Comparison of ENCODE assay signal across 28 cellular contexts in genomic region chr9:127650511-127650910, GRCh38. TPM values are rescaled to one million over a fixed set of nuclear protein-coding genes. Genes with fewer than 3 reads are reported as not detected.
DNase-seq lines count a peak whose midpoint lies in the region; ATAC-seq, FAIRE-seq and TF ChIP-seq lines count a peak whose summit lies in the region.
"Had no signal": no experiment of that assay in that cellular context is flagged by ENCODE, and none has a peak within 500 bp of the region (broad histone marks: within the 10 kb centered on the region; RNA-seq: fewer than 3 reads in every experiment).

No MANE protein-coding gene starts in this region.

- no peak overlapping the region for H3K4me3 Mint-ChIP-seq in nephron
- H3K4me3 Mint-ChIP-seq: CD8-positive, alpha-beta memory T cell had no signal

- H3K9me1 ChIP-seq in IMR-90 (ENCODE audit: insufficient read depth, low read length) (0 out of 2 replicates have a peak, but pooled peaks cover 11% of the 10 kb centered on the region), K562 (ENCODE audit: control insufficient read depth, insufficient read depth, low read length) (no peaks in the 10 kb centered on the region)

- no peak for TF ChIP-seq EP300 in K562 (IDR thresholded peaks at IDR 0.05; ENCODE audit: low read length)

- H4K20me1 ChIP-seq in BLaER1 = no peaks in the 10 kb centered on the region
- peaks cover 6% of the 10 kb centered on the region; the same call in 1 of the 2 replicates for H4K20me1 ChIP-seq in IMR-90 (ENCODE audit: insufficient read depth, low read length)
- no peaks in the 10 kb centered on the region; the same call in 1 of the 2 replicates for H4K20me1 ChIP-seq in K562 (replicated peaks; ENCODE audit: control insufficient read depth, insufficient read depth, low read length)

- TF ChIP-seq POLR2A in IMR-90 (IDR thresholded peaks at IDR 0.05; ENCODE audit: low read depth, low read length) = no peak
- no peak for TF ChIP-seq POLR2A in K562 (conservative IDR thresholded peaks at IDR 0.05)
- TF ChIP-seq POLR2A in GM18505 (IDR thresholded peaks at IDR 0.05; ENCODE audit: borderline replicate concordance, extremely low read depth, insufficient read depth, insufficient read length) = no peak
- TF ChIP-seq POLR2A in spleen (IDR thresholded peaks at IDR 0.05) = no peak

- peaks cover 14% of the 10 kb centered on the region; the same call in 1 of the 2 replicates for H3K36me3 ChIP-seq in BLaER1
- H3K36me3 ChIP-seq in IMR-90 (ENCODE audit: control insufficient read depth, insufficient read depth, low read length) = peaks cover 8% of the 10 kb centered on the region
- peaks cover 22% of the 10 kb centered on the region for H3K36me3 ChIP-seq in K562 (ENCODE audit: control insufficient read depth, insufficient read depth, low read length)
- H3K36me3 ChIP-seq in spleen = peaks cover 0 to 26% (median 0%) of the 10 kb centered on the region in 6 donors
- H3K36me3 ChIP-seq in small intestine (ENCODE audit: control insufficient read depth in 2 of 2, insufficient read depth in 2 of 2, low read length in 2 of 2) = no peaks in the 10 kb centered on the region
- H3K36me3 ChIP-seq: SJCRH30 had no signal

- H2BK5ac ChIP-seq in IMR-90 (ENCODE audit: low read depth, low read length, poor library complexity, severe bottlenecking) = no peak overlapping the region

- no peak for FAIRE-seq in K562 (lab: Jason Lieb, UNC)
- no peak for FAIRE-seq in small intestine (lab: Jason Lieb, UNC)
- FAIRE-seq: A204.1, RCC 7860 had no signal

- no peak overlapping the region for H4K8ac ChIP-seq in IMR-90 (ENCODE audit: low read depth in 2 of 2, low read length in 2 of 2)

- intact Hi-C loops in IMR-90 (cut with micrococcal nuclease) = no loop called here
- intact Hi-C loops in K562 (cut with micrococcal nuclease) = no loop called here
- intact Hi-C loops in spleen (cut with DNase I; ENCODE audit: low total_unique reads) = no loop called here

- H3K27ac ChIP-seq in BLaER1 = no peak overlapping the region
- H3K27ac ChIP-seq in IMR-90 (ENCODE audit: insufficient read depth, low read length) = no peak overlapping the region
- H3K27ac ChIP-seq in K562 (ENCODE audit: extremely low read depth, low read depth, low read length) = no peak overlapping the region
- H3K27ac ChIP-seq in spleen = no peak overlapping the region
- H3K27ac ChIP-seq in small intestine (ENCODE audit: low read depth in 1 of 2, low read length in 1 of 2) = no peak overlapping the region
- H3K27ac ChIP-seq: C4-2B, GM23248, SJCRH30 had no signal

- peaks cover 11% of the 10 kb centered on the region for H3K36me3 Mint-ChIP-seq in nephron (ENCODE audit: low read depth)

- TF ChIP-seq CTCF in IMR-90 (conservative IDR thresholded peaks at IDR 0.05; ENCODE audit: low read depth, low read length) (no peak), K562 (IDR thresholded peaks at IDR 0.05 in 2 of 3, conservative IDR thresholded peaks at IDR 0.05 in 1 of 3; ENCODE audit: insufficient read depth in 2 of 3, low read depth in 1 of 3, low read length in 3 of 3) (no peak), nephron (IDR thresholded peaks at IDR 0.05; ENCODE audit: unreplicated experiment in 3 of 3) (no peak), spleen (IDR thresholded peaks at IDR 0.05 in 8 of 11, conservative IDR thresholded peaks at IDR 0.05 in 3 of 11) (no peak)

- in situ Hi-C loops in IMR-90 (cut with MboI; ENCODE audit: low sequenced_read_pairs) = no loop called here
- in situ Hi-C loops in K562 (cut with MboI) = no loop called here

- H3K79me2 ChIP-seq in K562 (ENCODE audit: control insufficient read depth, insufficient read depth, low read length) = peaks cover 3% of the 10 kb centered on the region; the same call in 1 of the 3 replicates

- H3K4me3 ChIP-seq in BLaER1 (no peak overlapping the region), IMR-90 (ENCODE audit: insufficient read depth, low read depth, low read length) (no peak overlapping the region), K562 (no peak overlapping the region), spleen (no peak overlapping the region), small intestine (ENCODE audit: low read depth in 1 of 2, low read length in 2 of 2) (no peak overlapping the region)
- H3K4me3 ChIP-seq: GM23248, SJCRH30 had no signal

- dilution Hi-C loops in IMR-90 (cut with HindIII; ENCODE audit: low sequenced_read_pairs, unreplicated experiment) = no loop called here

- no peak overlapping the region for H2BK120ac ChIP-seq in IMR-90 (ENCODE audit: low read depth, low read length)

- H3K14ac ChIP-seq in IMR-90 (replicated peaks; ENCODE audit: low read depth, low read length) = no peak overlapping the region

- peaks cover 9% of the 10 kb centered on the region for H3K4me1 Mint-ChIP-seq in nephron
- H3K4me1 Mint-ChIP-seq: CD8-positive, alpha-beta memory T cell had no signal

- H3K27me3 ChIP-seq in BLaER1 (no peaks in the 10 kb centered on the region), IMR-90 (ENCODE audit: control insufficient read depth, insufficient read depth, low read length) (no peaks in the 10 kb centered on the region), K562 (ENCODE audit: control insufficient read depth in 2 of 2, insufficient read depth in 2 of 2, low read length in 2 of 2) (no peaks in the 10 kb centered on the region), spleen (replicated peaks in 1 of 7) (no peaks in the 10 kb centered on the region), small intestine (ENCODE audit: control insufficient read depth in 2 of 2, insufficient read depth in 2 of 2, low read length in 2 of 2) (no peaks in the 10 kb centered on the region)
- H3K27me3 ChIP-seq: SJCRH30 had no signal

- no peak for DNase-seq in IMR-90
- DNase-seq in K562 (ENCODE audit: extremely low read depth in 1 of 4, low spot score in 3 of 4) = no peak
- DNase-seq in EL = no peak
- DNase-seq in spleen = no peak
- DNase-seq in small intestine = no peak
- DNase-seq: AML-193; CD8-positive, alpha-beta memory T cell; DMS153; DND-41; GM23248; HCEC 1CT; Kasumi-1; NCI-H1105 treated with DMSO at 0.1 percent for 48 hours; NCI-H146; NCI-H1930; NCI-H446; NCI-H524 treated with DMSO at 0.1 percent for 48 hours; NCI-H774; SJCRH30 had no signal

- H3K27ac Mint-ChIP-seq in nephron = peak overlapping the region; percentile 64 to 71 (median 66)

- no peak overlapping the region for H4K91ac ChIP-seq in IMR-90 (ENCODE audit: insufficient read depth, low read depth, low read length)

- no peaks in the 10 kb centered on the region for H3K9me3 Mint-ChIP-seq in nephron
- H3K9me3 Mint-ChIP-seq: CD8-positive, alpha-beta memory T cell had no signal

- no peak overlapping the region for H3K56ac ChIP-seq in IMR-90 (ENCODE audit: extremely low read depth, insufficient read depth, low read length)

- CTCF ChIA-PET in IMR-90 (lab: Yijun Ruan, JAX) (no interaction called here), K562 (lab: Yijun Ruan, JAX; ENCODE audit: low intra/inter-chr PET ratio) (no interaction called here)

- H2AK9ac ChIP-seq in IMR-90 (replicated peaks; ENCODE audit: low read depth, low read length, poor library complexity) = peak overlapping the region; percentile 14

- no peak overlapping the region for H3K9ac ChIP-seq in BLaER1
- no peak overlapping the region for H3K9ac ChIP-seq in IMR-90 (ENCODE audit: low read depth, low read length)
- no peak overlapping the region for H3K9ac ChIP-seq in K562 (ENCODE audit: insufficient read depth in 1 of 2, low read depth in 2 of 2, low read length in 2 of 2)
- H3K9ac ChIP-seq: GM23248 had no signal

- H4K5ac ChIP-seq in IMR-90 (ENCODE audit: low read depth, low read length) = no peak overlapping the region

- H3K23ac ChIP-seq in IMR-90 (ENCODE audit: low read depth, low read length) = no peak overlapping the region

- H2AK5ac ChIP-seq in IMR-90 (ENCODE audit: low read depth, low read length) = no peak overlapping the region

- H3K4me1 ChIP-seq in BLaER1 (peaks cover 22% of the 10 kb centered on the region), IMR-90 (ENCODE audit: control insufficient read depth, insufficient read depth, low read length) (no peaks in the 10 kb centered on the region), K562 (replicated peaks in 1 of 2; ENCODE audit: control insufficient read depth in 2 of 2, insufficient read depth in 2 of 2, low read length in 2 of 2) (peaks cover 22 to 36% of the 10 kb centered on the region in 2 experiments), spleen (no peaks in the 10 kb centered on the region), small intestine (ENCODE audit: control insufficient read depth in 2 of 2, insufficient read depth in 1 of 2, low read depth in 1 of 2, low read length in 1 of 2) (no peaks in the 10 kb centered on the region)

- ATAC-seq in IMR-90 (ENCODE audit: low read depth) = no peak
- no peak for ATAC-seq in K562
- ATAC-seq in GM18505 (IDR thresholded peaks at IDR 0.05; ENCODE audit: unreplicated experiment) = no peak
- ATAC-seq: SK-N-SH treated with all-trans-retinoic acid at 6 μM for 48 hours had no signal

- BruUV-seq in IMR-90 (replicated peaks; lab: Mats Ljungman, UMichigan) (no TSS peak), K562 (replicated peaks; lab: Mats Ljungman, UMichigan) (no TSS peak)

- POLR2A ChIA-PET in IMR-90 (lab: Charles Lee; ENCODE audit: unreplicated experiment) (no interaction called here), K562 (lab: Yijun Ruan, JAX) (interaction anchor here (3.1 kb wide), 1 partner anchor 11 kb away, joined by 8 read pairs; no protein-coding TSS in a partner anchor)

- TF ChIP-seq RAD21 in IMR-90 (IDR thresholded peaks at IDR 0.05; ENCODE audit: low read length) (no peak), K562 (CRISPR knock-in tag; conservative IDR thresholded peaks at IDR 0.05 in 1 of 2, IDR thresholded peaks at IDR 0.05 in 1 of 2) (no peak)

- no peak overlapping the region for H3K18ac ChIP-seq in IMR-90 (ENCODE audit: low read depth, low read length)

- H3K9me3 ChIP-seq in BLaER1 (no peaks in the 10 kb centered on the region), IMR-90 (ENCODE audit: control insufficient read depth, insufficient read depth, low read length) (no peaks in the 10 kb centered on the region), K562 (replicated peaks; ENCODE audit: control insufficient read depth, insufficient read depth, low read depth, low read length) (no peaks in the 10 kb centered on the region; the same call in 1 of the 2 replicates), spleen (no peaks in the 10 kb centered on the region), small intestine (ENCODE audit: control insufficient read depth, low read depth) (no peaks in the 10 kb centered on the region)
- H3K9me3 ChIP-seq: SJCRH30 had no signal

- H2BK15ac ChIP-seq in IMR-90 (ENCODE audit: low read depth, low read length) = no peak overlapping the region

- no CpG with 5 or more reads among the region's 3 CpGs for WGBS in IMR-90 (ENCODE audit: extremely low coverage in 2 of 2, insufficient read length in 1 of 2), 2 experiments
- WGBS in K562 (ENCODE audit: insufficient coverage, low coverage, missing lambda C conversion rate) = 60% methylated on average over 3 of the region's 3 CpGs
- 80 to 90% (median 85%) methylated on average over 3 of the region's 3 CpGs for WGBS in spleen, 5 donors
- 70 to 93% (median 85%) methylated on average over 3 of the region's 3 CpGs for WGBS in small intestine, 3 donors

- H3K4me2 ChIP-seq in BLaER1 (0 out of 2 replicates have a peak overlapping the region, but pooled peaks have one; percentile 12), IMR-90 (ENCODE audit: low read depth, low read length) (no peak overlapping the region), K562 (ENCODE audit: insufficient read depth, low read length) (no peak overlapping the region)

- no peak overlapping the region for H2BK20ac ChIP-seq in IMR-90 (ENCODE audit: low read depth, low read length)

- peaks cover 8 to 13% of the 10 kb centered on the region in 2 experiments; a peak in 3 of 4 replicates for H3K79me1 ChIP-seq in IMR-90 (ENCODE audit: low read depth in 1 of 2, low read length in 2 of 2)

- no peak overlapping the region for H3K4ac ChIP-seq in IMR-90 (ENCODE audit: low read depth, low read length)

- no peaks in the 10 kb centered on the region for H3K27me3 Mint-ChIP-seq in nephron (ENCODE audit: low read depth)

- no peak overlapping the region for H2AFZ ChIP-seq in IMR-90 (replicated peaks; ENCODE audit: low read length, poor library complexity)
- 0 out of 2 replicates have a peak overlapping the region, but pooled peaks have one; percentile 0 for H2AFZ ChIP-seq in K562 (ENCODE audit: low read depth, low read length)
- H2AFZ ChIP-seq: GM23248 had no signal

RNA-seq across cellular contexts. Expression of gene STXBP1, which starts 38.4 kb away (rescaled TPM):
- total RNA-seq in IMR-90 (2012; rRNA removed) (15.8 and 18.9 TPM in 2 replicates), K562 (2014; rRNA removed) (9.7 and 14.7 TPM in 2 replicates), K562 (2014; rRNA removed; fragmentation: Illumina TruSeq; extraction: Trizol) (5.6 and 6.0 TPM in 2 replicates), K562 (2015; rRNA removed; fragmentation: Illumina TruSeq; extraction: Trizol) (4.4 and 4.6 TPM in 2 replicates), K562 (2021) (32.5 and 35.1 TPM in 2 replicates), spleen (10 to 100 TPM; 26.0 to 75.7 (median 38.5) TPM)
- polyA plus RNA-seq in IMR-90 (2012; rRNA removed) (21.7 and 22.6 TPM in 2 replicates), K562 (2011; rRNA removed) (11.1 and 15.9 TPM in 2 replicates), K562 (2014; fragmentation: Illumina TruSeq; extraction: Trizol) (20.2 and 23.8 TPM in 2 replicates), K562 (2014; fragmentation: Nextera tagmentation; extraction: Ambion mirVana) (1 to 10 TPM; 6.2 to 8.1 TPM), K562 (2014; rRNA removed) (10.9 and 12.7 TPM in 2 replicates), spleen (1 to 10 TPM; 4.3 to 7.6 (median 6.0) TPM), small intestine (10 to 100 TPM in 1 of 3 donors, 1 to 10 TPM in 1, under 1 TPM in 1; 0.89 to 14.3 (median 1.9) TPM)
- 17.5 and 24.5 TPM in 2 replicates for polyA plus RNA-seq in IMR-90 (2012; cell fraction: cytosol; rRNA removed)
- polyA plus RNA-seq in IMR-90 (2012; cell fraction: nucleus; rRNA removed; ENCODE audit: low replicate concordance) = 26.3 and 44.5 TPM in 2 replicates
- total RNA-seq in K562 (2011; cell fraction: chromatin; rRNA removed; ENCODE audit: low replicate concordance) = 36.4 and 43.1 TPM in 2 replicates
- 15.3 and 19.2 TPM in 2 replicates for total RNA-seq in K562 (2011; cell fraction: nucleolus; rRNA removed)
- total RNA-seq in K562 (2011; cell fraction: nucleoplasm; rRNA removed) = 30.8 and 40.9 TPM in 2 replicates
- 9.6 and 10.4 TPM in 2 replicates for polyA plus RNA-seq in K562 (2011; cell fraction: cytosol; rRNA removed)
- 19.9 and 22.9 TPM in 2 replicates for polyA plus RNA-seq in K562 (2011; cell fraction: nucleus; rRNA removed)
- 24.2 and 28.8 TPM in 2 replicates for polyA plus RNA-seq in K562 (2012)
- 9.1 and 12.1 TPM in 2 replicates for polyA minus RNA-seq in K562 (2011; rRNA and poly(A)+ RNA removed)
- 15.6 and 23.9 TPM in 2 replicates for polyA minus RNA-seq in K562 (2011; cell fraction: cytosol; rRNA and poly(A)+ RNA removed)
- polyA minus RNA-seq in K562 (2011; cell fraction: nucleus; rRNA and poly(A)+ RNA removed) = 7.0 and 13.6 TPM in 2 replicates

RNA-seq across cellular contexts. Expression of gene CFAP157, which starts 56.3 kb away (rescaled TPM):
- total RNA-seq in IMR-90 (2012; rRNA removed) (not detected in 2 replicates), K562 (2014; rRNA removed) (not detected in 2 replicates), K562 (2014; rRNA removed; fragmentation: Illumina TruSeq; extraction: Trizol) (not detected in 2 replicates), K562 (2015; rRNA removed; fragmentation: Illumina TruSeq; extraction: Trizol) (not detected in 2 replicates), K562 (2021) (not detected in 2 replicates), spleen (under 1 TPM in 4 of 7 donors, not detected in 3; 0.13 to 0.21 (median 0.17) TPM)
- polyA plus RNA-seq in IMR-90 (2012; rRNA removed) (0.04 TPM in 1 of 2 replicates, not detected in the other), K562 (2011; rRNA removed) (not detected in 2 replicates), K562 (2014; fragmentation: Illumina TruSeq; extraction: Trizol) (not detected in 2 replicates), K562 (2014; fragmentation: Nextera tagmentation; extraction: Ambion mirVana) (under 1 TPM in 1 of 2 experiments, not detected in 1; 0.03 TPM), K562 (2014; rRNA removed) (not detected in 2 replicates), spleen (under 1 TPM; 0.09 to 0.13 (median 0.12) TPM), small intestine (under 1 TPM in 1 of 3 donors, not detected in 2; 0.12 TPM)
- not detected in 2 replicates for polyA plus RNA-seq in IMR-90 (2012; cell fraction: cytosol; rRNA removed)
- 0.34 and 0.41 TPM in 2 replicates for polyA plus RNA-seq in IMR-90 (2012; cell fraction: nucleus; rRNA removed; ENCODE audit: low replicate concordance)
- not detected in 2 replicates for total RNA-seq in K562 (2011; cell fraction: chromatin; rRNA removed; ENCODE audit: low replicate concordance)
- total RNA-seq in K562 (2011; cell fraction: nucleolus; rRNA removed) = not detected in 2 replicates
- not detected in 2 replicates for total RNA-seq in K562 (2011; cell fraction: nucleoplasm; rRNA removed)
- not detected in 2 replicates for polyA plus RNA-seq in K562 (2011; cell fraction: cytosol; rRNA removed)
- 0.06 TPM in 1 of 2 replicates, not detected in the other for polyA plus RNA-seq in K562 (2011; cell fraction: nucleus; rRNA removed)
- polyA plus RNA-seq in K562 (2012) = 0.60 and 0.99 TPM in 2 replicates
- not detected in 2 replicates for polyA minus RNA-seq in K562 (2011; rRNA and poly(A)+ RNA removed)
- polyA minus RNA-seq in K562 (2011; cell fraction: cytosol; rRNA and poly(A)+ RNA removed) = not detected in 2 replicates
- polyA minus RNA-seq in K562 (2011; cell fraction: nucleus; rRNA and poly(A)+ RNA removed) = not detected in 2 replicates
- total RNA-seq: CD8-positive, alpha-beta memory T cell; GM23248; MCF 10A; SJCRH30 had no signal
- polyA plus RNA-seq: AG04450 had no signal
